Comparison of ENCODE assay signal across 11 cellular contexts in the genomic region with DNA sequence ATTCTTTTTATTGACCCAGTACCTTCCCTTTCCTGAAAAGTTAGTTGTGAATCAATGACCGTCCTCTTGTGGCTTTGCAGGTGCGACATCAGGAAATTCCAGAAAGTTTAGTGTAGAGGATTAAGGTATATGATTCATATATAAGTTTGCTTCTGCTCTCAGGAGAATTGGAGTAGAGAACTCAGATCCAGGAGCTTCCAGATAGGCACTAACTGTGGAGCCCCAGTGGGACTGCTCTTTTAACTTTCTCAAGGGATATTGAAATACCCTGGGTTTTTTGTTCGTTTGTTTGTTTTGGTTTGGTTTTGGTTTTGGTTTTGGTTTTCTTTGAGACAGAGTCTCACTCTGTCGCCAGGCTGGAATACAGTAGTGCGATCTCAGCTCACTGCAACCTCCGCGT. TPM values are rescaled to one million over a fixed set of nuclear protein-coding genes. Genes with fewer than 3 reads are reported as not detected.
DNase-seq lines count a peak whose midpoint lies in the region; ATAC-seq, FAIRE-seq and TF ChIP-seq lines count a peak whose summit lies in the region.
"Had no signal": no experiment of that assay in that cellular context is flagged by ENCODE, and none has a peak within 500 bp of the region (broad histone marks: within the 10 kb centered on the region; RNA-seq: fewer than 3 reads in every experiment).

No MANE protein-coding gene starts in this region.

- DNase-seq in A549 (ENCODE audit: low read depth in 1 of 2, low spot score in 1 of 2): no peak
- peak; percentile 64 for DNase-seq in HT1080 (ENCODE audit: low read depth)
- DNase-seq in central memory CD8-positive, alpha-beta T cell (ENCODE audit: low spot score in 2 of 2): no peak
- DNase-seq in central memory CD4-positive, alpha-beta T cell: no peak
- no peak for DNase-seq in NOMO-1 (lab: John Stamatoyannopoulos, UW; ENCODE audit: unreplicated experiment in 2 of 2)
- no peak for DNase-seq in stimulated activated CD4-positive, alpha-beta T cell treated with anti-CD3 and anti-CD28 coated beads, Interleukin-1b, Interleukin-23, amount 100 ng/mL, for 48 hours
- no peak for DNase-seq in glutamatergic neuron
- DNase-seq: anterior cingulate cortex had no signal

- WGBS in A549 (ENCODE audit: missing lambda C conversion rate): 61% methylated on average over 6 of the region's 7 CpGs

- H3K4me1 ChIP-seq in A549: no peaks in the 10 kb centered on the region

- no peak for TF ChIP-seq EP300 in A549 (IDR thresholded peaks at IDR 0.05)

- H3K27me3 Mint-ChIP-seq in central memory CD8-positive, alpha-beta T cell: no peaks in the 10 kb centered on the region
- H3K27me3 Mint-ChIP-seq in glutamatergic neuron (ENCODE audit: unreplicated experiment): peaks cover 2% of the 10 kb centered on the region

- TF ChIP-seq RAD21 in A549 (conservative IDR thresholded peaks at IDR 0.05 in 1 of 2, IDR thresholded peaks at IDR 0.05 in 1 of 2): no peak

- H3K27ac Mint-ChIP-seq in central memory CD8-positive, alpha-beta T cell (ENCODE audit: low read depth): peak overlapping the region; percentile 56
- H3K27ac Mint-ChIP-seq in glutamatergic neuron (ENCODE audit: unreplicated experiment): no peak overlapping the region

- H3K9me3 ChIP-seq in A549: no peaks in the 10 kb centered on the region

- POLR2A ChIA-PET in A549 (lab: Yijun Ruan, JAX): no interaction called here

- TF ChIP-seq CTCF in A549 (IDR thresholded peaks at IDR 0.05) (no peak), glutamatergic neuron (IDR thresholded peaks at IDR 0.05; ENCODE audit: partially characterized antibody, unreplicated experiment) (no peak)

- 0 out of 3 replicates have a peak overlapping the region, but pooled peaks have one; percentile 14 for H3K4me2 ChIP-seq in A549
- H3K4me2 ChIP-seq: KMS-11 had no signal

- no peak overlapping the region for H3K4me3 ChIP-seq in A549

- H3K4me1 Mint-ChIP-seq in central memory CD8-positive, alpha-beta T cell: peaks cover 16% of the 10 kb centered on the region
- H3K4me1 Mint-ChIP-seq in glutamatergic neuron (ENCODE audit: low read depth, unreplicated experiment): peaks cover 12% of the 10 kb centered on the region

- TF ChIP-seq POLR2A in A549 (IDR thresholded peaks at IDR 0.05; ENCODE audit: low read length): no peak

- H3K27ac ChIP-seq in A549: no peak overlapping the region
- H3K27ac ChIP-seq: KMS-11 had no signal

- H3K36me3 Mint-ChIP-seq in central memory CD8-positive, alpha-beta T cell (ENCODE audit: insufficient read depth): no peaks in the 10 kb centered on the region
- H3K36me3 Mint-ChIP-seq in glutamatergic neuron (ENCODE audit: unreplicated experiment): no peaks in the 10 kb centered on the region

- FAIRE-seq in A549 (lab: Jason Lieb, UNC): no peak

- H3K9me3 Mint-ChIP-seq in central memory CD8-positive, alpha-beta T cell: no peaks in the 10 kb centered on the region
- H3K9me3 Mint-ChIP-seq in glutamatergic neuron (ENCODE audit: unreplicated experiment): no peaks in the 10 kb centered on the region

- ATAC-seq in A549 (no peak), GM18867 (IDR thresholded peaks at IDR 0.05; ENCODE audit: unreplicated experiment) (peak; percentile 67)
- peak; percentile 33 for ATAC-seq in central memory CD8-positive, alpha-beta T cell (replicated peaks; ENCODE audit: extremely low read depth, poor library complexity, severe bottlenecking)

- H3K4me3 Mint-ChIP-seq in central memory CD8-positive, alpha-beta T cell: peak overlapping the region; percentile 74
- H3K4me3 Mint-ChIP-seq in glutamatergic neuron (ENCODE audit: unreplicated experiment): no peak overlapping the region

- CTCF ChIA-PET in A549 (lab: Yijun Ruan, JAX): no interaction called here

TF ChIP-seq in A549, 52 proteins besides CTCF, POLR2A, EP300 and RAD21 (continues in another document):
- TF ChIP-seq FOSL2 (IDR thresholded peaks at IDR 0.05): no peak
- no peak for TF ChIP-seq FOSL2 (CRISPR knock-in tag; IDR thresholded peaks at IDR 0.05)
- TF ChIP-seq ZFP36 (IDR thresholded peaks at IDR 0.05; ENCODE audit: borderline replicate concordance, partially characterized antibody): no peak
- TF ChIP-seq ZNF302 (CRISPR knock-in tag; IDR thresholded peaks at IDR 0.05): no peak
- TF ChIP-seq, protein P1, sequence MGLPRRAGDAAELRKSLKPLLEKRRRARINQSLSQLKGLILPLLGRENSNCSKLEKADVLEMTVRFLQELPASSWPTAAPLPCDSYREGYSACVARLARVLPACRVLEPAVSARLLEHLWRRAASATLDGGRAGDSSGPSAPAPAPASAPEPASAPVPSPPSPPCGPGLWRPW (IDR thresholded peaks at IDR 0.05): no peak
- no peak for TF ChIP-seq NFE2L2 (conservative IDR thresholded peaks at IDR 0.05; ENCODE audit: low read length)
- no peak for TF ChIP-seq RFX5 (IDR thresholded peaks at IDR 0.05)
- TF ChIP-seq MAFK (IDR thresholded peaks at IDR 0.05; ENCODE audit: partially characterized antibody): no peak
- TF ChIP-seq, protein P2, sequence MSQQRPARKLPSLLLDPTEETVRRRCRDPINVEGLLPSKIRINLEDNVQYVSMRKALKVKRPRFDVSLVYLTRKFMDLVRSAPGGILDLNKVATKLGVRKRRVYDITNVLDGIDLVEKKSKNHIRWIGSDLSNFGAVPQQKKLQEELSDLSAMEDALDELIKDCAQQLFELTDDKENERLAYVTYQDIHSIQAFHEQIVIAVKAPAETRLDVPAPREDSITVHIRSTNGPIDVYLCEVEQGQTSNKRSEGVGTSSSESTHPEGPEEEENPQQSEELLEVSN (IDR thresholded peaks at IDR 0.05; ENCODE audit: borderline replicate concordance, low read depth): no peak
- TF ChIP-seq SREBF2 (IDR thresholded peaks at IDR 0.05): no peak
- no peak for TF ChIP-seq KDM5A (IDR thresholded peaks at IDR 0.05)
- no peak for TF ChIP-seq FOXS1 (CRISPR knock-in tag; IDR thresholded peaks at IDR 0.05)
- TF ChIP-seq KDM1A (IDR thresholded peaks at IDR 0.05; ENCODE audit: low read depth): no peak

RNA-seq across cellular contexts. Expression of a gene that starts 9.5 kb away (rescaled TPM):
- polyA plus RNA-seq in A549 (2011; rRNA removed): not detected in 2 replicates
- not detected in 2 replicates for polyA plus RNA-seq in A549 (2012; cell fraction: cytosol; rRNA removed)
- polyA plus RNA-seq in A549 (2012; cell fraction: nucleus; rRNA removed): not detected in 2 replicates
- polyA plus RNA-seq in A549 (2017; fragmentation: RNase III; extraction: RNeasy Plus Mini Kit Qiagen cat#74134 plus additional on column Dnase treatment): not detected in 3 replicates
- polyA minus RNA-seq in A549 (2011; rRNA and poly(A)+ RNA removed): not detected in 2 replicates
- not detected in 2 replicates for total RNA-seq in HT1080 (2014; rRNA removed; shearing (Covaris generic))
- not detected in 2 replicates for polyA plus RNA-seq in HT1080 (2015; cell fraction: cytosol; rRNA removed)
- not detected in 2 replicates for polyA plus RNA-seq in HT1080 (2015; cell fraction: nucleus; rRNA removed)
- total RNA-seq in glutamatergic neuron (ENCODE audit: unreplicated experiment): not detected
- total RNA-seq: renal cortical epithelial cell had no signal

RNA-seq across cellular contexts. Expression of a gene that starts 25.0 kb away (rescaled TPM):
- polyA plus RNA-seq in A549 (2011; rRNA removed) (not detected in 2 replicates), A549 (2017; fragmentation: RNase III; extraction: RNeasy Plus Mini Kit Qiagen cat#74134 plus additional on column Dnase treatment) (not detected in 3 replicates)
- polyA plus RNA-seq in A549 (2012; cell fraction: cytosol; rRNA removed): not detected in 2 replicates
- polyA plus RNA-seq in A549 (2012; cell fraction: nucleus; rRNA removed): not detected in 2 replicates
- polyA minus RNA-seq in A549 (2011; rRNA and poly(A)+ RNA removed): not detected in 2 replicates
- total RNA-seq in HT1080 (2014; rRNA removed; shearing (Covaris generic)): not detected in 2 replicates
- polyA plus RNA-seq in HT1080 (2015; cell fraction: cytosol; rRNA removed): not detected in 2 replicates
- not detected in 2 replicates for polyA plus RNA-seq in HT1080 (2015; cell fraction: nucleus; rRNA removed)
- not detected for total RNA-seq in glutamatergic neuron (ENCODE audit: unreplicated experiment)
- total RNA-seq: renal cortical epithelial cell had no signal

RNA-seq across cellular contexts. Expression of a gene that starts 44.4 kb away (rescaled TPM):
- polyA plus RNA-seq in A549 (2011; rRNA removed) (not detected in 2 replicates), A549 (2017; fragmentation: RNase III; extraction: RNeasy Plus Mini Kit Qiagen cat#74134 plus additional on column Dnase treatment) (not detected in 3 replicates)
- polyA plus RNA-seq in A549 (2012; cell fraction: cytosol; rRNA removed): not detected in 2 replicates
- polyA plus RNA-seq in A549 (2012; cell fraction: nucleus; rRNA removed): not detected in 2 replicates
- polyA minus RNA-seq in A549 (2011; rRNA and poly(A)+ RNA removed): not detected in 2 replicates
- total RNA-seq in HT1080 (2014; rRNA removed; shearing (Covaris generic)): not detected in 2 replicates
- not detected in 2 replicates for polyA plus RNA-seq in HT1080 (2015; cell fraction: cytosol; rRNA removed)
- polyA plus RNA-seq in HT1080 (2015; cell fraction: nucleus; rRNA removed): not detected in 2 replicates
- not detected for total RNA-seq in glutamatergic neuron (ENCODE audit: unreplicated experiment)
- total RNA-seq: renal cortical epithelial cell had no signal

RNA-seq across cellular contexts. Expression of a gene that starts 44.4 kb away (rescaled TPM):
- not detected in 2 replicates for polyA plus RNA-seq in A549 (2011; rRNA removed)
- not detected in 2 replicates for polyA plus RNA-seq in A549 (2012; cell fraction: cytosol; rRNA removed)
- polyA plus RNA-seq in A549 (2012; cell fraction: nucleus; rRNA removed): not detected in 2 replicates
- not detected in 3 replicates for polyA plus RNA-seq in A549 (2017; fragmentation: RNase III; extraction: RNeasy Plus Mini Kit Qiagen cat#74134 plus additional on column Dnase treatment)
- not detected in 2 replicates for polyA minus RNA-seq in A549 (2011; rRNA and poly(A)+ RNA removed)
- total RNA-seq in HT1080 (2014; rRNA removed; shearing (Covaris generic)): not detected in 2 replicates
- polyA plus RNA-seq in HT1080 (2015; cell fraction: cytosol; rRNA removed): not detected in 2 replicates
- polyA plus RNA-seq in HT1080 (2015; cell fraction: nucleus; rRNA removed): not detected in 2 replicates
- not detected for total RNA-seq in glutamatergic neuron (ENCODE audit: unreplicated experiment)
- total RNA-seq: renal cortical epithelial cell had no signal

Comparison
In these comparisons a context has a peak if more than half of its experiments do, and no peak if none do; other contexts are left out.
1. ATAC-seq: peak in GM18867 (single experiment) and central memory CD8-positive, alpha-beta T cell (single experiment); none in A549 (0 of 2).